Comparison of ENCODE assay signal across 8 cellular contexts in genomic region chr9:124286292-124286931, GRCh38. TPM values are rescaled to one million over a fixed set of nuclear protein-coding genes. Genes with fewer than 3 reads are reported as not detected.
DNase-seq lines count a peak whose midpoint lies in the region; ATAC-seq and TF ChIP-seq lines count a peak whose summit lies in the region.

No MANE protein-coding gene starts in this region.

- peak overlapping the region; percentile 98 for H3K27ac Mint-ChIP-seq in activated CD4-positive, alpha-beta memory T cell treated with anti-CD3 and anti-CD28 coated beads, Interleukin-2, amount 10 ng/mL, durations not matched to agents 7 days and 5 days
- no peak overlapping the region for H3K27ac Mint-ChIP-seq in MCF 10A (ENCODE audit: low read depth, unreplicated experiment)

- TF ChIP-seq CTCF in fibroblast of the aortic adventitia (IDR thresholded peaks at IDR 0.05; ENCODE audit: insufficient read depth, low read length) (no peak), MCF 10A (IDR thresholded peaks at IDR 0.05; ENCODE audit: unreplicated experiment) (no peak)

- DNase-seq in right cardiac atrium (no peak), left ventricle myocardium superior (no peak), fibroblast of the aortic adventitia (ENCODE audit: low read depth) (peak; percentile 84), MCF 10A (ENCODE audit: unreplicated experiment) (no peak), DMS153 treated with DMSO at 0.1 percent for 48 hours (lab: John Stamatoyannopoulos, UW; ENCODE audit: unreplicated experiment) (no peak)
- peak; percentile 72 for DNase-seq in activated CD4-positive, alpha-beta memory T cell treated with anti-CD3 and anti-CD28 coated beads, Interleukin-2, amount 10 ng/mL, durations not matched to agents 7 days and 5 days
- DNase-seq in stimulated activated CD4-positive, alpha-beta T cell treated with anti-CD3 and anti-CD28 coated beads, Interleukin-1b, Interleukin-23, amount 100 ng/mL, for 24 hours (ENCODE audit: low read depth in 4 of 4, low spot score in 1 of 4): peak; percentile 20 to 53 (median 21)

- no peaks in the 10 kb centered on the region for H3K9me3 ChIP-seq in right cardiac atrium (ENCODE audit: control insufficient read depth, low read length)

- H3K4me1 Mint-ChIP-seq in activated CD4-positive, alpha-beta memory T cell treated with anti-CD3 and anti-CD28 coated beads, Interleukin-2, amount 10 ng/mL, durations not matched to agents 7 days and 5 days: peaks cover 43% of the 10 kb centered on the region
- H3K4me1 Mint-ChIP-seq in MCF 10A (ENCODE audit: insufficient read depth, unreplicated experiment): no peaks in the 10 kb centered on the region

- 74% methylated on average over 14 of the region's 14 CpGs for WGBS in right cardiac atrium

- CTCF ChIA-PET in activated CD4-positive, alpha-beta memory T cell treated with anti-CD3 and anti-CD28 coated beads, Interleukin-2, amount 10 ng/mL, durations not matched to agents 7 days and 5 days (lab: Charles Lee): interaction anchor here (1.0 kb wide), 1 partner anchor 28 kb away, joined by 3 read pairs; no protein-coding TSS in a partner anchor
- CTCF ChIA-PET in MCF 10A (lab: Yijun Ruan, JAX): no interaction called here

- peak overlapping the region; percentile 62 for H3K4me3 Mint-ChIP-seq in activated CD4-positive, alpha-beta memory T cell treated with anti-CD3 and anti-CD28 coated beads, Interleukin-2, amount 10 ng/mL, durations not matched to agents 7 days and 5 days
- H3K4me3 Mint-ChIP-seq in MCF 10A (ENCODE audit: unreplicated experiment): no peak overlapping the region

- no peaks in the 10 kb centered on the region for H3K9me3 Mint-ChIP-seq in activated CD4-positive, alpha-beta memory T cell treated with anti-CD3 and anti-CD28 coated beads, Interleukin-2, amount 10 ng/mL, durations not matched to agents 7 days and 5 days
- no peaks in the 10 kb centered on the region for H3K9me3 Mint-ChIP-seq in MCF 10A (ENCODE audit: unreplicated experiment)

- intact Hi-C loops in right cardiac atrium (cut with DNase I) (no loop called here), left ventricle myocardium superior (cut with micrococcal nuclease) (no loop called here), MCF 10A (cut with micrococcal nuclease) (no loop called here)

- no peak overlapping the region for H3K4me3 ChIP-seq in right cardiac atrium (ENCODE audit: low read length)
- H3K4me3 ChIP-seq in fibroblast of the aortic adventitia (ENCODE audit: low read depth, low read length): no peak overlapping the region

- peaks cover 37% of the 10 kb centered on the region for H3K4me1 ChIP-seq in right cardiac atrium (ENCODE audit: control insufficient read depth, insufficient read depth, low read length)

- POLR2A ChIA-PET in activated CD4-positive, alpha-beta memory T cell treated with anti-CD3 and anti-CD28 coated beads, Interleukin-2, amount 10 ng/mL, durations not matched to agents 7 days and 5 days (lab: Charles Lee): interaction anchor here (0.6 to 1.6 kb wide), 10 partner anchors 11 to 159 kb away, joined by 3 to 9 read pairs (median 4); no protein-coding TSS in a partner anchor
- POLR2A ChIA-PET in MCF 10A (lab: Yijun Ruan, JAX): interaction anchor here (0.6 kb wide), 1 partner anchor 11 kb away, joined by 3 read pairs; no protein-coding TSS in a partner anchor

- no peaks in the 10 kb centered on the region for H3K27me3 Mint-ChIP-seq in activated CD4-positive, alpha-beta memory T cell treated with anti-CD3 and anti-CD28 coated beads, Interleukin-2, amount 10 ng/mL, durations not matched to agents 7 days and 5 days
- H3K27me3 Mint-ChIP-seq in MCF 10A (ENCODE audit: insufficient read depth, unreplicated experiment): no peaks in the 10 kb centered on the region

- no peak for ATAC-seq in right cardiac atrium
- no peak for ATAC-seq in left ventricle myocardium superior
- ATAC-seq in HG03196 (IDR thresholded peaks at IDR 0.05; ENCODE audit: unreplicated experiment): peak; percentile 48

- no TSS peak for BruUV-seq in MCF 10A (replicated peaks; lab: Mats Ljungman, UMichigan)

- no peaks in the 10 kb centered on the region for H3K27me3 ChIP-seq in right cardiac atrium (ENCODE audit: control insufficient read depth, insufficient read depth)

- H3K27ac ChIP-seq in right cardiac atrium (ENCODE audit: low read length): peak overlapping the region; percentile 70

- peaks cover 2% of the 10 kb centered on the region for H3K36me3 Mint-ChIP-seq in activated CD4-positive, alpha-beta memory T cell treated with anti-CD3 and anti-CD28 coated beads, Interleukin-2, amount 10 ng/mL, durations not matched to agents 7 days and 5 days (ENCODE audit: low read depth)
- peaks cover 12% of the 10 kb centered on the region for H3K36me3 Mint-ChIP-seq in MCF 10A (ENCODE audit: insufficient read depth, unreplicated experiment)

RNA-seq across cellular contexts. Expression of gene NEK6, which starts 28.7 kb away (rescaled TPM):
- total RNA-seq in right cardiac atrium: 10 to 100 TPM; 12.0 to 19.2 (median 15.6) TPM
- polyA plus RNA-seq in right cardiac atrium: 4.7 TPM
- 7.7 TPM for total RNA-seq in left ventricle myocardium superior
- 10 to 100 TPM; 16.9 to 18.9 TPM for total RNA-seq in activated CD4-positive, alpha-beta memory T cell treated with anti-CD3 and anti-CD28 coated beads, Interleukin-2, amount 10 ng/mL, durations not matched to agents 7 days and 5 days
- total RNA-seq in fibroblast of the aortic adventitia (ENCODE audit: low replicate concordance): 44.7 and 64.3 TPM in 2 replicates
- total RNA-seq in MCF 10A (2022): 25.1 and 27.5 TPM in 2 replicates

Comparison
In these comparisons a context has a peak if more than half of its experiments do, and no peak if none do; other contexts are left out.
1. DNase-seq: peak in activated CD4-positive, alpha-beta memory T cell treated with anti-CD3 and anti-CD28 coated beads, Interleukin-2, amount 10 ng/mL, durations not matched to agents 7 days and 5 days (single experiment), fibroblast of the aortic adventitia (single experiment) and stimulated activated CD4-positive, alpha-beta T cell treated with anti-CD3 and anti-CD28 coated beads, Interleukin-1b, Interleukin-23, amount 100 ng/mL, for 24 hours (4 of 4); none in right cardiac atrium (0 of 3), left ventricle myocardium superior (single experiment), MCF 10A (single experiment) and DMS153 treated with DMSO at 0.1 percent for 48 hours (single experiment).